Comparison of ENCODE assay signal across 13 cellular contexts in genomic region chr7:47653550-47654351, GRCh38.
A peak's percentile ranks its signal among the peaks of the same experiment; 100 is the strongest.
DNase-seq lines count a peak whose midpoint lies in the region; ATAC-seq, FAIRE-seq and TF ChIP-seq lines count a peak whose summit lies in the region.
"Had no signal": no experiment of that assay in that cellular context is flagged by ENCODE, and none has a peak within 500 bp of the region (broad histone marks: within the 10 kb centered on the region; RNA-seq: fewer than 3 reads in every experiment).

No MANE protein-coding gene starts in this region.

- CTCF ChIA-PET in endothelial cell of umbilical vein (lab: Charles Lee), result interaction anchor here (0.8 kb wide), 1 partner anchor 218 kb away, joined by 3 read pairs; no protein-coding TSS in a partner anchor

- ATAC-seq in foreskin keratinocyte, result no peak
- ATAC-seq: naive thymus-derived CD8-positive, alpha-beta T cell had no signal

- peak; percentile 77 for DNase-seq in Caki2 (ENCODE audit: low read depth)
- peak; percentile 76 for DNase-seq in endothelial cell of umbilical vein (ENCODE audit: low read depth, low spot score)
- DNase-seq in posterior vena cava (ENCODE audit: low spot score), result peak; percentile 61
- DNase-seq in foreskin keratinocyte, result no peak
- DNase-seq in GM20000 (ENCODE audit: low spot score), result no peak
- no peak for DNase-seq in midbrain (lab: John Stamatoyannopoulos, UW)
- no peak for DNase-seq in vagina (ENCODE audit: extremely low spot score in 2 of 2)
- DNase-seq: activated CD4-positive, alpha-beta T cell treated with anti-CD3 and anti-CD28 coated beads for 48 hours; CD4-positive, alpha-beta memory T cell; NCI-H146; NCI-H774 had no signal

- H3K79me2 ChIP-seq in OCI-LY1 (ENCODE audit: insufficient read depth, low read length) (no peaks in the 10 kb centered on the region), endothelial cell of umbilical vein (ENCODE audit: control insufficient read depth, insufficient read depth, low read length) (no peaks in the 10 kb centered on the region)

- FAIRE-seq in endothelial cell of umbilical vein (lab: Jason Lieb, UNC), result peak; percentile 90

- H3K36me3 ChIP-seq in OCI-LY1 (ENCODE audit: insufficient read depth, low read length) (no peaks in the 10 kb centered on the region), endothelial cell of umbilical vein (ENCODE audit: control insufficient read depth in 2 of 2, extremely low read depth in 1 of 2, insufficient read depth in 2 of 2, low read length in 2 of 2) (no peaks in the 10 kb centered on the region), vagina (no peaks in the 10 kb centered on the region)

- H3K27me3 ChIP-seq in OCI-LY1 (ENCODE audit: insufficient read depth, low read length) (no peaks in the 10 kb centered on the region), endothelial cell of umbilical vein (ENCODE audit: control insufficient read depth in 2 of 2, insufficient read depth in 2 of 2, low read length in 2 of 2) (no peaks in the 10 kb centered on the region), foreskin keratinocyte (no peaks in the 10 kb centered on the region), vagina (no peaks in the 10 kb centered on the region)

- BruUV-seq in endothelial cell of umbilical vein (replicated peaks; lab: Mats Ljungman, UMichigan), result no TSS peak

- peaks cover 20% of the 10 kb centered on the region for H3K4me1 ChIP-seq in OCI-LY1 (ENCODE audit: insufficient read depth, low read length, severe bottlenecking)
- peaks cover 9% of the 10 kb centered on the region for H3K4me1 ChIP-seq in endothelial cell of umbilical vein (ENCODE audit: control insufficient read depth, extremely low read depth, insufficient read depth, low read length)
- no peaks in the 10 kb centered on the region for H3K4me1 ChIP-seq in foreskin keratinocyte
- H3K4me1 ChIP-seq in vagina, result no peaks in the 10 kb centered on the region

- in situ Hi-C loops in Caki2 (cut with HindIII; ENCODE audit: low pct_unique_long_range_greater_than_20kb, low sequenced_read_pairs), result no loop called here

- H4K20me1 ChIP-seq in OCI-LY1 (ENCODE audit: insufficient read depth, low read length) (no peaks in the 10 kb centered on the region), endothelial cell of umbilical vein (replicated peaks; ENCODE audit: control insufficient read depth, extremely low read depth, insufficient read depth, low read length) (no peaks in the 10 kb centered on the region)

- H3K4me3 ChIP-seq in OCI-LY1 (ENCODE audit: low read depth, low read length, poor library complexity, severe bottlenecking) (no peak overlapping the region), endothelial cell of umbilical vein (replicated peaks in 1 of 3; ENCODE audit: insufficient read depth in 1 of 3, low read depth in 1 of 3, low read length in 3 of 3) (no peak overlapping the region), vagina (no peak overlapping the region)

- dilution Hi-C loops in endothelial cell of umbilical vein (cut with MboI; ENCODE audit: extremely low pct_ligation_motif_present, low sequenced_read_pairs), result no loop called here

- no peaks in the 10 kb centered on the region for H3K9me2 ChIP-seq in OCI-LY1 (ENCODE audit: low read depth, low read length)

- POLR2A ChIA-PET in endothelial cell of umbilical vein (lab: Charles Lee), result no interaction called here

- no peaks in the 10 kb centered on the region for H3F3A ChIP-seq in OCI-LY1 (ENCODE audit: insufficient read depth, low read length)

- H3K4me2 ChIP-seq in OCI-LY1 (ENCODE audit: low read length) (no peak overlapping the region), endothelial cell of umbilical vein (ENCODE audit: insufficient read depth, low read length) (no peak overlapping the region)

- H3K27ac ChIP-seq in OCI-LY1 (ENCODE audit: low read depth, low read length, poor library complexity, severe bottlenecking), result no peak overlapping the region
- H3K27ac ChIP-seq in endothelial cell of umbilical vein (ENCODE audit: insufficient read depth, low read depth, low read length), result no peak overlapping the region
- no peak overlapping the region for H3K27ac ChIP-seq in foreskin keratinocyte
- H3K27ac ChIP-seq in vagina, result no peak overlapping the region

- H3K9me1 ChIP-seq in endothelial cell of umbilical vein (replicated peaks; ENCODE audit: control insufficient read depth, extremely low read depth, insufficient read depth, low read length), result no peaks in the 10 kb centered on the region

- intact Hi-C loops in endothelial cell of umbilical vein (cut with micrococcal nuclease), result loop anchor here (5.0 kb wide), 1 partner anchor 164 kb away; no protein-coding TSS in a partner anchor
- intact Hi-C loops in posterior vena cava (cut with DNase I), result no loop called here
- intact Hi-C loops in vagina (cut with DNase I), result no loop called here

- TF ChIP-seq POLR2A in endothelial cell of umbilical vein (IDR thresholded peaks at IDR 0.05; ENCODE audit: low read depth, low read length) (no peak), vagina (IDR thresholded peaks at IDR 0.05) (no peak)

- no peak overlapping the region for H2AFZ ChIP-seq in OCI-LY1 (ENCODE audit: low read length)
- H2AFZ ChIP-seq in endothelial cell of umbilical vein (ENCODE audit: low read depth, low read length), result peak overlapping the region; percentile 56

- TF ChIP-seq CTCF in OCI-LY1 (IDR thresholded peaks at IDR 0.05; ENCODE audit: low read length), result peak; percentile 6; the same call in 1 of the 2 replicates
- TF ChIP-seq CTCF in endothelial cell of umbilical vein (IDR thresholded peaks at IDR 0.05; ENCODE audit: extremely low read depth in 1 of 2, insufficient read depth in 1 of 2, low read depth in 1 of 2, low read length in 2 of 2), result no peak
- no peak for TF ChIP-seq CTCF in foreskin keratinocyte (conservative IDR thresholded peaks at IDR 0.05)
- no peak for TF ChIP-seq CTCF in GM20000 (IDR thresholded peaks at IDR 0.05; ENCODE audit: extremely low read depth, missing control alignments)
- no peak for TF ChIP-seq CTCF in vagina (IDR thresholded peaks at IDR 0.05)

- H3K9me3 ChIP-seq in OCI-LY1 (ENCODE audit: low read length), result no peaks in the 10 kb centered on the region
- no peaks in the 10 kb centered on the region for H3K9me3 ChIP-seq in endothelial cell of umbilical vein (replicated peaks; ENCODE audit: control insufficient read depth, insufficient read depth, low read length)
- H3K9me3 ChIP-seq in vagina, result no peaks in the 10 kb centered on the region

- no peak overlapping the region for H3K9ac ChIP-seq in OCI-LY1 (ENCODE audit: low read length)
- H3K9ac ChIP-seq in endothelial cell of umbilical vein (replicated peaks; ENCODE audit: extremely low read depth, insufficient read depth, low read length), result no peak overlapping the region

TF ChIP-seq in endothelial cell of umbilical vein, 7 proteins besides CTCF, POLR2A, EP300 and RAD21:
- TF ChIP-seq GATA2 (IDR thresholded peaks at IDR 0.05; ENCODE audit: insufficient read depth, insufficient read length, low read depth, low read length) (peak; percentile 85), FOS (IDR thresholded peaks at IDR 0.05; ENCODE audit: borderline replicate concordance, insufficient read depth, low read length) (peak; percentile 52), JUN (IDR thresholded peaks at IDR 0.05; ENCODE audit: borderline replicate concordance, insufficient read depth, insufficient read length, low read depth) (no peak), MAX (IDR thresholded peaks at IDR 0.05; ENCODE audit: insufficient read depth, insufficient read length) (no peak)
TF ChIP-seq in endothelial cell of umbilical vein: peak in this region for 2.

Comparison
In these comparisons a context has a peak if more than half of its experiments do, and no peak if none do; other contexts are left out.
1. DNase-seq: peak in Caki2 (single experiment), endothelial cell of umbilical vein (single experiment) and posterior vena cava (single experiment); none in foreskin keratinocyte (0 of 2), GM20000 (single experiment), midbrain (single experiment) and vagina (0 of 2).